ENCODE assay signal across 9 cellular contexts in genomic region chr2:215830313-215830712, GRCh38.
A peak's percentile ranks its signal among the peaks of the same experiment; 100 is the strongest.
DNase-seq lines count a peak whose midpoint lies in the region; ATAC-seq, FAIRE-seq and TF ChIP-seq lines count a peak whose summit lies in the region.
"Had no signal": no experiment of that assay in that cellular context is flagged by ENCODE, and none has a peak within 500 bp of the region (broad histone marks: within the 10 kb centered on the region; RNA-seq: fewer than 3 reads in every experiment).

No MANE protein-coding gene starts in this region.

- POLR2A ChIA-PET in SK-N-SH (lab: Yijun Ruan, JAX), result no interaction called here
- POLR2A ChIA-PET in H1 (lab: Charles Lee; ENCODE audit: partially characterized antibody), result no interaction called here

- H3K79me1 ChIP-seq in H1 (ENCODE audit: low read depth, low read length), result no peaks in the 10 kb centered on the region

- H2BK20ac ChIP-seq in H1 (ENCODE audit: low read length), result no peak overlapping the region

- H3K23ac ChIP-seq in H1 (ENCODE audit: insufficient read length), result no peak overlapping the region

- H3K9ac ChIP-seq in SK-N-SH (no peak overlapping the region), H1 (replicated peaks in 1 of 4; ENCODE audit: extremely low read depth in 1 of 4, low read depth in 3 of 4, low read length in 3 of 4) (no peak overlapping the region)

- no peak overlapping the region for H3K56ac ChIP-seq in H1 (replicated peaks; ENCODE audit: insufficient read length, low read depth, low read length)

- no peak overlapping the region for H4K5ac ChIP-seq in H1 (ENCODE audit: insufficient read length, low read depth, low read length)

- H4K91ac ChIP-seq in H1 (replicated peaks; ENCODE audit: insufficient read length, low read length), result peak overlapping the region; percentile 71

- H3K23me2 ChIP-seq in H1 (ENCODE audit: low read depth, low read length), result no peaks in the 10 kb centered on the region

- TF ChIP-seq CTCF in SK-N-SH (IDR thresholded peaks at IDR 0.05), result no peak
- no peak for TF ChIP-seq CTCF in H1 (IDR thresholded peaks at IDR 0.05; ENCODE audit: control extremely low read depth in 1 of 3, insufficient read depth in 1 of 3, low read depth in 1 of 3, low read length in 3 of 3)
- TF ChIP-seq CTCF in right lobe of liver (IDR thresholded peaks at IDR 0.05), result peak in 2 of 4 donors; percentile 12 to 29
- no peak for TF ChIP-seq CTCF in dorsolateral prefrontal cortex (IDR thresholded peaks at IDR 0.05 in 54 of 56, conservative IDR thresholded peaks at IDR 0.05 in 2 of 56; ENCODE audit: low read depth in 1 of 56, partially characterized antibody in 56 of 56)

- TF ChIP-seq POLR2A in H1 (IDR thresholded peaks at IDR 0.05; ENCODE audit: control extremely low read depth in 1 of 2, low read depth in 2 of 2, low read length in 2 of 2) (no peak), right lobe of liver (IDR thresholded peaks at IDR 0.05) (no peak)

- H3K9me3 ChIP-seq in SK-N-SH (no peaks in the 10 kb centered on the region), H1 (ENCODE audit: insufficient read depth in 2 of 2, low read depth in 1 of 2, low read length in 1 of 2) (no peaks in the 10 kb centered on the region), right lobe of liver (no peaks in the 10 kb centered on the region)

- H3K36me3 ChIP-seq in SK-N-SH (replicated peaks in 1 of 2; ENCODE audit: control insufficient read depth in 1 of 2, insufficient read depth in 2 of 2, low read length in 1 of 2) (no peaks in the 10 kb centered on the region), H1 (ENCODE audit: control insufficient read depth in 2 of 4, insufficient read depth in 4 of 4, low read length in 3 of 4) (no peaks in the 10 kb centered on the region), right lobe of liver (no peaks in the 10 kb centered on the region)

- H3F3A ChIP-seq in SK-N-SH (replicated peaks; ENCODE audit: insufficient read depth), result peaks cover 13% of the 10 kb centered on the region

- no peaks in the 10 kb centered on the region for H3K9me2 ChIP-seq in SK-N-SH

- H2BK12ac ChIP-seq in H1 (ENCODE audit: low read depth, low read length), result no peak overlapping the region

- CTCF ChIA-PET in SK-N-SH (lab: Yijun Ruan, JAX), result interaction anchor here (1.4 to 1.5 kb wide), 2 partner anchors 10 to 15 kb away, joined by 4 to 6 read pairs; no protein-coding TSS in a partner anchor
- CTCF ChIA-PET in H1 (lab: Charles Lee; ENCODE audit: partially characterized antibody), result interaction anchor here (0.6 to 3.9 kb wide), 15 partner anchors 8 to 439 kb away, joined by 3 to 24 read pairs (median 3); no protein-coding TSS in a partner anchor

- no peak overlapping the region for H2BK120ac ChIP-seq in H1 (replicated peaks; ENCODE audit: low read depth, low read length)

- no peak for FAIRE-seq in H1 (lab: Jason Lieb, UNC)

- H3K14ac ChIP-seq in H1 (ENCODE audit: insufficient read length), result no peak overlapping the region

- H3K27me3 ChIP-seq in SK-N-SH (ENCODE audit: insufficient read depth) (no peaks in the 10 kb centered on the region), H1 (replicated peaks in 1 of 4; ENCODE audit: control insufficient read depth in 3 of 4, extremely low read depth in 1 of 4, insufficient read depth in 3 of 4, low read length in 3 of 4) (no peaks in the 10 kb centered on the region), right lobe of liver (no peaks in the 10 kb centered on the region), dorsolateral prefrontal cortex (no peaks in the 10 kb centered on the region)

- H3K79me2 ChIP-seq in SK-N-SH (ENCODE audit: insufficient read depth) (no peaks in the 10 kb centered on the region), H1 (ENCODE audit: control insufficient read depth in 1 of 2, insufficient read depth in 2 of 2, low read length in 2 of 2) (no peaks in the 10 kb centered on the region)

- WGBS in SK-N-SH (ENCODE audit: low lambda C conversion rate), result 76% methylated on average over 4 of the region's 4 CpGs
- 78% methylated on average over 4 of the region's 4 CpGs; no CpG with 5 or more reads in 1 of the 2 experiments for WGBS in H1 (ENCODE audit: extremely low coverage in 1 of 2, insufficient coverage in 1 of 2, insufficient read length in 1 of 2, insufficient replicate concordance in 2 of 2, low coverage in 1 of 2, low lambda C conversion rate in 2 of 2, missing lambda C conversion rate in 1 of 2), 2 experiments
- WGBS in right lobe of liver (ENCODE audit: insufficient coverage, low coverage, low lambda C conversion rate, missing lambda C conversion rate), result 43% methylated on average over 4 of the region's 4 CpGs

- H2BK15ac ChIP-seq in H1 (ENCODE audit: low read length), result no peak overlapping the region

- DNase-seq in SK-N-SH (no peak), H1 (ENCODE audit: low read depth in 1 of 2, low spot score in 2 of 2) (no peak), right lobe of liver (peak in 1 of 3 donors; percentile 55), NCI-H1105 treated with DMSO at 0.1 percent for 48 hours (lab: John Stamatoyannopoulos, UW) (no peak), NCI-H2196 (lab: John Stamatoyannopoulos, UW; ENCODE audit: unreplicated experiment) (no peak), dorsolateral prefrontal cortex (no peak)
- DNase-seq: effector CD4-positive, alpha-beta T cell had no signal

- no peak overlapping the region for H3K27ac ChIP-seq in SK-N-SH (ENCODE audit: low read depth in 2 of 2, low read length in 1 of 2)
- H3K27ac ChIP-seq in H1 (ENCODE audit: low read depth, low read length), result no peak overlapping the region
- peak overlapping the region in 1 of 3 donors; percentile 38 for H3K27ac ChIP-seq in right lobe of liver
- no peak overlapping the region for H3K27ac ChIP-seq in dorsolateral prefrontal cortex

- H2BK5ac ChIP-seq in H1 (ENCODE audit: low read depth, low read length), result no peak overlapping the region

- 0 out of 3 replicates have a peak, but pooled peaks have one; percentile 23 for ATAC-seq in SK-N-SH treated with all-trans-retinoic acid at 6 μM for 48 hours
- peak; percentile 47 to 76 (median 62) for ATAC-seq in right lobe of liver
- ATAC-seq in GM19328 (IDR thresholded peaks at IDR 0.05; ENCODE audit: unreplicated experiment), result no peak

- no peak for TF ChIP-seq RAD21 in SK-N-SH (IDR thresholded peaks at IDR 0.05; ENCODE audit: low read length)
- no peak for TF ChIP-seq RAD21 in H1 (IDR thresholded peaks at IDR 0.05 in 1 of 2, conservative IDR thresholded peaks at IDR 0.05 in 1 of 2; ENCODE audit: low read depth in 2 of 2, low read length in 2 of 2)

- no peak overlapping the region for H4K8ac ChIP-seq in H1 (ENCODE audit: extremely low read depth, insufficient read depth, low read length)

- TF ChIP-seq EP300 in SK-N-SH (IDR thresholded peaks at IDR 0.05; ENCODE audit: borderline replicate concordance in 1 of 2, low read depth in 1 of 2, low read length in 1 of 2), result no peak
- TF ChIP-seq EP300 in H1 (IDR thresholded peaks at IDR 0.05; ENCODE audit: borderline replicate concordance in 1 of 2, low read depth in 2 of 2, low read length in 2 of 2), result no peak

- no peak overlapping the region for H3K18ac ChIP-seq in H1 (ENCODE audit: extremely low read depth, low read length)

- H3K4me2 ChIP-seq in SK-N-SH (no peak overlapping the region), H1 (ENCODE audit: insufficient read depth in 1 of 2, low read depth in 2 of 2, low read length in 2 of 2) (no peak overlapping the region)

- no peaks in the 10 kb centered on the region for H4K20me1 ChIP-seq in SK-N-SH (ENCODE audit: insufficient read depth)
- no peaks in the 10 kb centered on the region for H4K20me1 ChIP-seq in H1 (replicated peaks in 1 of 2; ENCODE audit: control insufficient read depth in 1 of 2, insufficient read depth in 2 of 2, low read length in 2 of 2)

- H2AK5ac ChIP-seq in H1 (ENCODE audit: low read depth, low read length), result no peak overlapping the region

- H2AFZ ChIP-seq in SK-N-SH (ENCODE audit: low read depth), result no peak overlapping the region; the same call in 1 of the 2 replicates
- H2AFZ ChIP-seq in H1 (ENCODE audit: low read length), result no peak overlapping the region

- H3K4me3 ChIP-seq in SK-N-SH (ENCODE audit: low read depth in 2 of 2, low read length in 1 of 2) (no peak overlapping the region), H1 (ENCODE audit: extremely low read depth in 1 of 4, insufficient read depth in 2 of 4, low read depth in 3 of 4, low read length in 4 of 4) (no peak overlapping the region), right lobe of liver (no peak overlapping the region), dorsolateral prefrontal cortex (no peak overlapping the region)

- no peak overlapping the region for H3K4ac ChIP-seq in H1 (replicated peaks; ENCODE audit: insufficient read length, low read depth, low read length)

- peaks cover 3 to 21% of the 10 kb centered on the region in 2 experiments; a peak in 2 of 4 replicates for H3K4me1 ChIP-seq in SK-N-SH (ENCODE audit: control insufficient read depth in 1 of 2, insufficient read depth in 2 of 2, low read depth in 1 of 2, low read length in 1 of 2)
- no peaks in the 10 kb centered on the region for H3K4me1 ChIP-seq in H1 (replicated peaks in 1 of 4; ENCODE audit: control insufficient read depth in 3 of 4, insufficient read depth in 4 of 4, low read length in 3 of 4)
- peaks cover 0 to 62% (median 15%) of the 10 kb centered on the region in 4 donors for H3K4me1 ChIP-seq in right lobe of liver

- intact Hi-C loops in right lobe of liver (cut with DNase I) (no loop called here), dorsolateral prefrontal cortex (cut with DNase I) (no loop called here)

TF ChIP-seq in SK-N-SH treated with all-trans-retinoic acid at 6 μM for 48 hours, 23 proteins besides CTCF, POLR2A, EP300 and RAD21 (continues in another document):
- no peak for TF ChIP-seq PPARA (CRISPR knock-in tag; IDR thresholded peaks at IDR 0.05; ENCODE audit: borderline replicate concordance)
- no peak for TF ChIP-seq ESRRG (CRISPR knock-in tag; IDR thresholded peaks at IDR 0.05)
- TF ChIP-seq ISL1 (CRISPR knock-in tag; IDR thresholded peaks at IDR 0.05), result no peak

TF ChIP-seq in SK-N-SH, 30 proteins besides CTCF, POLR2A, EP300 and RAD21 (continues in another document):
- no peak for TF ChIP-seq SMC3 (IDR thresholded peaks at IDR 0.05; ENCODE audit: low read depth, low read length)
- TF ChIP-seq EZH2phosphoT487 (IDR thresholded peaks at IDR 0.05; ENCODE audit: borderline replicate concordance, low read depth), result no peak
- no peak for TF ChIP-seq MXI1 (IDR thresholded peaks at IDR 0.05; ENCODE audit: low read depth, low read length)

TF ChIP-seq in H1, 55 proteins besides CTCF, POLR2A, EP300 and RAD21:
- TF ChIP-seq E2F6 (IDR thresholded peaks at IDR 0.05) (no peak), KDM1A (IDR thresholded peaks at IDR 0.05; ENCODE audit: borderline replicate concordance, low read length) (no peak)
